Comparison of ENCODE assay signal across 11 cellular contexts in the genomic region with DNA sequence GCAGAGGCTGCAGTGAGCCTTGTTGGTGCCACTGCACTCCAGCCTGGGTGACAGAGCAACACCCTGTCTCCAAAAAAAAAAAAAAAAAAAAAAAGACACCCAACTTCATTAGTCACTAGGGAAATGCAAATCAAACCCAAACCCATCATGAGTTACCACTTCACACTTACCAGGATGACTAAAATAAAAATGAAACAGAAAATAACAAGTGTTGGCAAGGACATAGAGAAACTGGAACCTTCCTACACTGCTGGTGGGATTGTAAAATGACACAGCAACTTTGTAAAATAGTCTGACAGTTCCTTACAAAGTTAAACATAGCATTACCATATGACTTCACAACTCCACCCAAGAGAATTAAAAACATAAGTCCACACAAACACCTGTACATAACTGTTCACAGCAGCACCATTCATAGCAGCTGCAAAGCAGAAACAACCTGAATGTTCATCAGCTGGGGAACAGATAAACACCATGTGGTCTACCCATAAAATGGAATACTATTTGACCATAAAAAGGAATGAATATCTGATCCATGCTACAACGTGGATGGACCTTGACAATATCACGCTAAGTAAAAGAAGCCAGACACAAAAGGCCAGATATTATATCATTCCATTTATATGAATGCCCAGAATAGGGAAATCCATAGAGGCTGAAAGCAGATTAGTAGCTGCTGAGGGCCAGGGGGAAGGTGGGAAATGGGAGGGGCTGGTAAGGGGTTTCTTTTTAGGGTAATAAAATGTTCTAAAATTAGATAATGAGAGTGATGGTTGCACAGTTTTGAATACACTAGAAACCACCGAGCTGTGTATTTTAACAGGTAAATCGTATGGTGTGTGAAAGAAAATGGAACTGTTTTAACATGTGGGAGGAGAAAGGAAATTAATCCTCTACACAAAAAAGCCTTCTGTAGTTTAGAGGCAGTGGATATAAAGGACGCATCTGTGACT. TPM values are rescaled to one million over a fixed set of nuclear protein-coding genes. Genes with fewer than 3 reads are reported as not detected.
A peak's percentile ranks its signal among the peaks of the same experiment; 100 is the strongest.
DNase-seq lines count a peak whose midpoint lies in the region; ATAC-seq and TF ChIP-seq lines count a peak whose summit lies in the region.
"Had no signal": no experiment of that assay in that cellular context is flagged by ENCODE, and none has a peak within 500 bp of the region (broad histone marks: within the 10 kb centered on the region; RNA-seq: fewer than 3 reads in every experiment).

No MANE protein-coding gene starts in this region.

- no peak for DNase-seq in activated CD8-positive, alpha-beta memory T cell treated with anti-CD3 and anti-CD28 coated beads, Interleukin-2, amount 10 ng/mL, durations not matched to agents 7 days and 5 days
- DNase-seq in activated CD8-positive, alpha-beta memory T cell treated with anti-CD3 and anti-CD28 coated beads, Interleukin-2, amount 50 U/mL, for 4 hours = no peak
- DNase-seq in psoas muscle (no peak), hippocampal formation (lab: John Stamatoyannopoulos, UW) (no peak), esophagus squamous epithelium (lab: John Stamatoyannopoulos, UW) (no peak)
- DNase-seq in activated CD4-positive, CD25-positive, alpha-beta regulatory T cell treated with anti-CD3 and anti-CD28 coated beads, Interleukin-2, amount 50 U/mL, for 72 hours = no peak
- DNase-seq: activated gamma-delta T cell treated with Interleukin-2 at 50 U/mL for 16 hours, NCI-H1105 treated with DMSO at 0.1 percent for 48 hours, SIG-M5 had no signal

- intact Hi-C loops in psoas muscle (cut with DNase I) = no loop called here
- intact Hi-C loops in esophagus squamous epithelium (cut with DNase I) = no loop called here

- peaks cover 38% of the 10 kb centered on the region for H3K4me1 Mint-ChIP-seq in activated CD8-positive, alpha-beta memory T cell treated with anti-CD3 and anti-CD28 coated beads, Interleukin-2, amount 10 ng/mL, durations not matched to agents 7 days and 5 days

- CTCF ChIA-PET in activated CD8-positive, alpha-beta memory T cell treated with anti-CD3 and anti-CD28 coated beads, Interleukin-2, amount 10 ng/mL, durations not matched to agents 7 days and 5 days (lab: Charles Lee) = no interaction called here

- no peaks in the 10 kb centered on the region for H3K27me3 ChIP-seq in psoas muscle (ENCODE audit: insufficient read depth in 3 of 3, low read length in 2 of 3)
- H3K27me3 ChIP-seq in esophagus squamous epithelium = no peaks in the 10 kb centered on the region

- H3K4me3 Mint-ChIP-seq in activated CD8-positive, alpha-beta memory T cell treated with anti-CD3 and anti-CD28 coated beads, Interleukin-2, amount 10 ng/mL, durations not matched to agents 7 days and 5 days = peak overlapping the region; percentile 52

- H3K4me3 ChIP-seq in psoas muscle = no peak overlapping the region
- no peak overlapping the region for H3K4me3 ChIP-seq in esophagus squamous epithelium

- H3K27ac ChIP-seq in psoas muscle (peak overlapping the region; percentile 27), esophagus squamous epithelium (no peak overlapping the region)

- H3K27me3 Mint-ChIP-seq in activated CD8-positive, alpha-beta memory T cell treated with anti-CD3 and anti-CD28 coated beads, Interleukin-2, amount 10 ng/mL, durations not matched to agents 7 days and 5 days = no peaks in the 10 kb centered on the region

- H3K9me3 ChIP-seq in psoas muscle (no peaks in the 10 kb centered on the region), esophagus squamous epithelium (no peaks in the 10 kb centered on the region)

- peaks cover 4% of the 10 kb centered on the region for H3K9me3 Mint-ChIP-seq in activated CD8-positive, alpha-beta memory T cell treated with anti-CD3 and anti-CD28 coated beads, Interleukin-2, amount 10 ng/mL, durations not matched to agents 7 days and 5 days (ENCODE audit: low read depth)

- ATAC-seq in activated CD8-positive, alpha-beta memory T cell treated with anti-CD3 and anti-CD28 coated beads, Interleukin-2, amount 10 ng/mL, durations not matched to agents 7 days and 5 days = peak; percentile 91
- peak; percentile 93 for ATAC-seq in HG02610 (IDR thresholded peaks at IDR 0.05; ENCODE audit: unreplicated experiment)
- ATAC-seq in HG03571 (IDR thresholded peaks at IDR 0.05; ENCODE audit: unreplicated experiment) = peak; percentile 84
- peak in 2 of 4 donors; percentile 25 to 42 for ATAC-seq in psoas muscle

- TF ChIP-seq CTCF in psoas muscle (IDR thresholded peaks at IDR 0.05) (no peak), esophagus squamous epithelium (IDR thresholded peaks at IDR 0.05) (no peak)

- H3K36me3 ChIP-seq in psoas muscle (ENCODE audit: insufficient read depth in 1 of 2, low read depth in 1 of 2) = no peaks in the 10 kb centered on the region
- no peaks in the 10 kb centered on the region for H3K36me3 ChIP-seq in esophagus squamous epithelium

- peak overlapping the region; percentile 89 for H3K27ac Mint-ChIP-seq in activated CD8-positive, alpha-beta memory T cell treated with anti-CD3 and anti-CD28 coated beads, Interleukin-2, amount 10 ng/mL, durations not matched to agents 7 days and 5 days

- 72 to 91% (median 81%) methylated on average over 4 to 5 of the region's 5 CpGs for WGBS in psoas muscle, 3 donors
- WGBS in esophagus squamous epithelium, 2 donors = 50 to 65% methylated on average over 5 of the region's 5 CpGs

- no peak for TF ChIP-seq POLR2A in esophagus squamous epithelium (IDR thresholded peaks at IDR 0.05)

- H3K4me1 ChIP-seq in psoas muscle (peaks cover 4% of the 10 kb centered on the region), esophagus squamous epithelium (no peaks in the 10 kb centered on the region)

- peaks cover 17% of the 10 kb centered on the region for H3K36me3 Mint-ChIP-seq in activated CD8-positive, alpha-beta memory T cell treated with anti-CD3 and anti-CD28 coated beads, Interleukin-2, amount 10 ng/mL, durations not matched to agents 7 days and 5 days

RNA-seq across cellular contexts. Expression of gene CD99L2, which starts 18.3 kb away (rescaled TPM):
- total RNA-seq in activated CD8-positive, alpha-beta memory T cell treated with anti-CD3 and anti-CD28 coated beads, Interleukin-2, amount 10 ng/mL, durations not matched to agents 7 days and 5 days = 10 to 100 TPM; 16.8 to 21.2 TPM
- total RNA-seq in psoas muscle = 100 to 1,000 TPM; 106 to 173 (median 136) TPM
- polyA plus RNA-seq in psoas muscle = 100 to 1,000 TPM in 2 of 3 donors, 10 to 100 TPM in 1; 62.7 to 154 (median 104) TPM
- total RNA-seq in esophagus squamous epithelium = 10 to 100 TPM in 2 of 4 donors, 1 to 10 TPM in 2; 3.8 to 21.9 (median 7.7) TPM

Comparison
In these comparisons a context has a peak if more than half of its experiments do, and no peak if none do; other contexts are left out.
1. RNA of gene CD99L2, which starts 18.3 kb away (total RNA-seq): 106 to 173 TPM in psoas muscle; 16.8 to 21.2 TPM in activated CD8-positive, alpha-beta memory T cell treated with anti-CD3 and anti-CD28 coated beads, Interleukin-2, amount 10 ng/mL, durations not matched to agents 7 days and 5 days and 3.8 to 21.9 TPM in esophagus squamous epithelium; every median in the first group is over 4 times any median in the second.